17 cellular contexts compared by ENCODE assay signal in the genomic region with DNA sequence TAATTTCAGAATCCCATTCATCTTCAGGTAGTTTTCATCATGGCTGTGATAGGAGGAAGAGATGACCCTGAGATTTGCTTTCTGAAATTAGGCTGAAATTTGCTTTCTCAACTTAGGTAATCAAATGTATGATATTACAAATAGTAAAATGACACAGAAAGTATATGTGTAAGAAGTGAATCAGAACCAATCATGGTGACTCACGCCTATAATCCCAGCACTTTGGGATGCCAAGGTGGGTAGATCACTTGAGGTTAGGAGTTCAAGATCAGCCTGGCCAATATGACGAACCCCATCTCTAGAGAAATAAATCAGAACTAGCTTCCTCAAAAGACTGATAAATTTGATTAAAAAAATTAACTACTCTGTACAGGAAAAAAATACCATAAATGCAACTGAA.
"Had no signal": no experiment of that assay in that cellular context is flagged by ENCODE, and none has a peak within 500 bp of the region (broad histone marks: within the 10 kb centered on the region; RNA-seq: fewer than 3 reads in every experiment).

No MANE protein-coding gene starts in this region.

- ATAC-seq: activated T-helper 17 cell treated with anti-CD3 and anti-CD28 coated beads, Interleukin-2, amount 50 U/mL, for 72 hours; lower lobe of right lung; mucosa of descending colon; naive thymus-derived CD8-positive, alpha-beta T cell; stimulated activated effector memory CD8-positive, alpha-beta T cell treated with anti-CD3 and anti-CD28 coated beads, Interleukin-12 subunit alpha, Interleukin-12 subunit beta, amount 100 ng/mL, for 72 hours had no signal

- H3K27ac Mint-ChIP-seq: activated B cell treated with CpG ODN at 0.5 μM for 24 hours; activated CD4-positive, alpha-beta T cell treated with anti-CD3 and anti-CD28 coated beads, Interleukin-2, amount 10 ng/mL, durations not matched to agents 7 days and 5 days; activated naive CD4-positive, alpha-beta T cell treated with anti-CD3 and anti-CD28 coated beads, Interleukin-2, amount 10 ng/mL, durations not matched to agents 7 days and 5 days; activated T-helper 17 cell treated with anti-CD3 and anti-CD28 coated beads, Interleukin-2, amount 50 U/mL, for 72 hours; brain; naive thymus-derived CD8-positive, alpha-beta T cell; stimulated activated effector memory CD8-positive, alpha-beta T cell treated with anti-CD3 and anti-CD28 coated beads, Interleukin-12 subunit alpha, Interleukin-12 subunit beta, amount 100 ng/mL, for 72 hours; T-helper 1 cell treated with Interleukin-12 subunit alpha and Interleukin-12 subunit beta and Interleukin-4 antibody, amounts not matched to agents 30 μg/mL and 1 μg/mL, for 36 hours had no signal

- H3K36me3 Mint-ChIP-seq: activated naive CD4-positive, alpha-beta T cell treated with anti-CD3 and anti-CD28 coated beads, Interleukin-2, amount 10 ng/mL, durations not matched to agents 7 days and 5 days; brain; naive thymus-derived CD8-positive, alpha-beta T cell; stimulated activated effector memory CD8-positive, alpha-beta T cell treated with anti-CD3 and anti-CD28 coated beads, Interleukin-12 subunit alpha, Interleukin-12 subunit beta, amount 100 ng/mL, for 72 hours had no signal

- H3K4me3 ChIP-seq: lower lobe of right lung, mucosa of descending colon, right atrium auricular region, smooth muscle cell, thyroid gland had no signal

- H3K4me1 ChIP-seq: lower lobe of right lung, right atrium auricular region, thyroid gland had no signal

- H3K36me3 ChIP-seq: lower lobe of right lung, neutrophil, right atrium auricular region, thyroid gland had no signal

- H3K9me3 ChIP-seq: lower lobe of right lung, mucosa of descending colon, neutrophil, right atrium auricular region, thyroid gland had no signal

- DNase-seq: activated B cell treated with CpG ODN at 0.5 μM for 24 hours; activated CD4-positive, alpha-beta T cell treated with anti-CD3 and anti-CD28 coated beads, Interleukin-2, amount 10 ng/mL, durations not matched to agents 7 days and 5 days; activated naive CD4-positive, alpha-beta T cell treated with anti-CD3 and anti-CD28 coated beads, Interleukin-2, amount 10 ng/mL, durations not matched to agents 7 days and 5 days; activated T-cell treated with anti-CD3 and anti-CD28 coated beads for 4 hours; hippocampal formation; lower lobe of right lung; mucosa of descending colon; naive thymus-derived CD8-positive, alpha-beta T cell; thyroid gland had no signal

- H3K4me1 Mint-ChIP-seq: activated B cell treated with CpG ODN at 0.5 μM for 24 hours; activated CD4-positive, alpha-beta T cell treated with anti-CD3 and anti-CD28 coated beads, Interleukin-2, amount 10 ng/mL, durations not matched to agents 7 days and 5 days; activated naive CD4-positive, alpha-beta T cell treated with anti-CD3 and anti-CD28 coated beads, Interleukin-2, amount 10 ng/mL, durations not matched to agents 7 days and 5 days; activated T-helper 17 cell treated with anti-CD3 and anti-CD28 coated beads, Interleukin-2, amount 50 U/mL, for 72 hours; brain; naive thymus-derived CD8-positive, alpha-beta T cell; stimulated activated effector memory CD8-positive, alpha-beta T cell treated with anti-CD3 and anti-CD28 coated beads, Interleukin-12 subunit alpha, Interleukin-12 subunit beta, amount 100 ng/mL, for 72 hours had no signal

- H3K27ac ChIP-seq: lower lobe of right lung, neutrophil, right atrium auricular region, thyroid gland had no signal

- H3K4me2 ChIP-seq: smooth muscle cell had no signal

- FAIRE-seq: urothelium cell line had no signal

- H3K4me3 Mint-ChIP-seq: activated B cell treated with CpG ODN at 0.5 μM for 24 hours; activated CD4-positive, alpha-beta T cell treated with anti-CD3 and anti-CD28 coated beads, Interleukin-2, amount 10 ng/mL, durations not matched to agents 7 days and 5 days; activated naive CD4-positive, alpha-beta T cell treated with anti-CD3 and anti-CD28 coated beads, Interleukin-2, amount 10 ng/mL, durations not matched to agents 7 days and 5 days; activated T-helper 17 cell treated with anti-CD3 and anti-CD28 coated beads, Interleukin-2, amount 50 U/mL, for 72 hours; brain; naive thymus-derived CD8-positive, alpha-beta T cell; stimulated activated effector memory CD8-positive, alpha-beta T cell treated with anti-CD3 and anti-CD28 coated beads, Interleukin-12 subunit alpha, Interleukin-12 subunit beta, amount 100 ng/mL, for 72 hours; T-helper 1 cell treated with Interleukin-12 subunit alpha and Interleukin-12 subunit beta and Interleukin-4 antibody, amounts not matched to agents 30 μg/mL and 1 μg/mL, for 36 hours had no signal

- H3K9me3 Mint-ChIP-seq: activated naive CD4-positive, alpha-beta T cell treated with anti-CD3 and anti-CD28 coated beads, Interleukin-2, amount 10 ng/mL, durations not matched to agents 7 days and 5 days; activated T-helper 17 cell treated with anti-CD3 and anti-CD28 coated beads, Interleukin-2, amount 50 U/mL, for 72 hours; brain; T-helper 1 cell treated with Interleukin-12 subunit alpha and Interleukin-12 subunit beta and Interleukin-4 antibody, amounts not matched to agents 30 μg/mL and 1 μg/mL, for 36 hours had no signal

- H3K27me3 Mint-ChIP-seq: activated B cell treated with CpG ODN at 0.5 μM for 24 hours; activated CD4-positive, alpha-beta T cell treated with anti-CD3 and anti-CD28 coated beads, Interleukin-2, amount 10 ng/mL, durations not matched to agents 7 days and 5 days; activated naive CD4-positive, alpha-beta T cell treated with anti-CD3 and anti-CD28 coated beads, Interleukin-2, amount 10 ng/mL, durations not matched to agents 7 days and 5 days; activated T-helper 17 cell treated with anti-CD3 and anti-CD28 coated beads, Interleukin-2, amount 50 U/mL, for 72 hours; brain; naive thymus-derived CD8-positive, alpha-beta T cell had no signal

- H3K27me3 ChIP-seq: neutrophil, right atrium auricular region, thyroid gland had no signal
